In the genomic region with DNA sequence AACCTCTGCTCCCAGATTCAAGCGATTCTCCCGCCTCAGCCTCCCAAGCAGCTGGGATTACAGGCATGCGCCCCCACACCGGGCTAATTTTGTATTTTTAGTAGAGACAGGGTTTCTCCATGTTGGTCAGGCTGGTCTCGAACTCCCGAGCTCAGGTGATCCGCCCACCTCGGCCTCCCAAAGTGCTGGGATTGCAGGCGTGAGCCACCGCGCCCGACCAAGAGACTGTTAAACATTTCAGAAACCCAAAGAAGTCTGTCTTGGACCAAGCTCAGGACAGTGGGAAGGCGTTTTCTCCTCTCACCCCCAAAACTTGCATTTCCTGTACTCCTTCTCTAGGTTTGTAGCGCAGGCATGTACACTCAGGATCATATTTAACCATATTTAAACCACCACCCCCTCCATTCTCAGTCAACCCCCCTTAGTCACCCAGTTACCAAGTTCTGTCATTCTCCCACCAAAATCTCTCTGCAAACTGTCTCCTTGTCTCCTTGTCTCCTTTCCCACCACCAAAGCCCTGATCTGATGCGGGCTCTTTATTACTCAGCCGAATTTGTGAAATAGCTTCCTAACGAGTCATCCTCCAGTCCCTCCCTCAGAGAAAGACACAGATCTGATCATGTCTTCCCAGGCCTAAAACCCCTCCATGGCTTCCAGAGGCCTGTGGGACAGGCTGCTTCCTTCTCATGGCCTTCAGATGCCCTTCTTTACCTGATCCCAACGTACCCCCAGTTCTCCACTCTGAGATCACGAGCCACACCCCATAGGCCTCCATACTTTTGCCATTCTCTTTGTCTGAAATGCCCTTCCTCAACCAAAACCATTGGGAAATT, we compare ENCODE assay signal across 11 cellular contexts. TPM values are rescaled to one million over a fixed set of nuclear protein-coding genes. Genes with fewer than 3 reads are reported as not detected.
DNase-seq lines count a peak whose midpoint lies in the region; ATAC-seq, FAIRE-seq and TF ChIP-seq lines count a peak whose summit lies in the region.
"Had no signal": no experiment of that assay in that cellular context is flagged by ENCODE, and none has a peak within 500 bp of the region (broad histone marks: within the 10 kb centered on the region; RNA-seq: fewer than 3 reads in every experiment).

No MANE protein-coding gene starts in this region.

- intact Hi-C loops in IMR-90 (cut with micrococcal nuclease): no loop called here
- intact Hi-C loops in K562 (cut with micrococcal nuclease): loop anchor here (5.0 kb wide), 3 partner anchors 119 to 289 kb away; partner anchors contain the start of gene MDK
- intact Hi-C loops in left lung (cut with DNase I): loop anchor here in 1 of 2 donors (10.0 kb wide), 1 partner anchor 56 kb away; no protein-coding TSS in a partner anchor

- H2AFZ ChIP-seq in IMR-90 (replicated peaks; ENCODE audit: low read length, poor library complexity) (peak overlapping the region; percentile 85), K562 (ENCODE audit: low read depth, low read length) (peak overlapping the region; percentile 95)

- no peaks in the 10 kb centered on the region for H3K9me3 ChIP-seq in IMR-90 (ENCODE audit: control insufficient read depth, insufficient read depth, low read length)
- H3K9me3 ChIP-seq in K562 (replicated peaks; ENCODE audit: control insufficient read depth, insufficient read depth, low read depth, low read length): no peaks in the 10 kb centered on the region
- H3K9me3 ChIP-seq in left lung: no peaks in the 10 kb centered on the region
- H3K9me3 ChIP-seq in T-helper 17 cell (ENCODE audit: control insufficient read depth, low read length, poor library complexity, severe bottlenecking): no peaks in the 10 kb centered on the region
- H3K9me3 ChIP-seq in effector memory CD4-positive, alpha-beta T cell (ENCODE audit: control insufficient read depth, low read length): no peaks in the 10 kb centered on the region
- H3K9me3 ChIP-seq: prostate gland, thoracic aorta had no signal

- H2BK120ac ChIP-seq in IMR-90 (ENCODE audit: low read depth, low read length): peak overlapping the region; percentile 100

- H3K27me3 ChIP-seq in BJ (ENCODE audit: control insufficient read depth, insufficient read depth, low read length): no peaks in the 10 kb centered on the region
- no peaks in the 10 kb centered on the region for H3K27me3 ChIP-seq in IMR-90 (ENCODE audit: control insufficient read depth, insufficient read depth, low read length)
- H3K27me3 ChIP-seq in K562 (ENCODE audit: control insufficient read depth in 2 of 2, insufficient read depth in 2 of 2, low read length in 2 of 2): no peaks in the 10 kb centered on the region
- H3K27me3 ChIP-seq in left lung: no peaks in the 10 kb centered on the region
- H3K27me3 ChIP-seq in effector memory CD4-positive, alpha-beta T cell (replicated peaks; ENCODE audit: control insufficient read depth, insufficient read depth, low read length, poor library complexity, severe bottlenecking): no peaks in the 10 kb centered on the region

- no peak for TF ChIP-seq RAD21 in IMR-90 (IDR thresholded peaks at IDR 0.05; ENCODE audit: low read length)
- TF ChIP-seq RAD21 in K562 (CRISPR knock-in tag; conservative IDR thresholded peaks at IDR 0.05 in 1 of 2, IDR thresholded peaks at IDR 0.05 in 1 of 2): no peak

- H3K9ac ChIP-seq in IMR-90 (ENCODE audit: low read depth, low read length) (peak overlapping the region; percentile 50), K562 (ENCODE audit: insufficient read depth in 1 of 2, low read depth in 2 of 2, low read length in 2 of 2) (peak overlapping the region; percentile 3 to 67; a peak in 3 of 4 replicates)

- TF ChIP-seq POLR2A in IMR-90 (IDR thresholded peaks at IDR 0.05; ENCODE audit: low read depth, low read length) (peak; percentile 60; the same call in 1 of the 2 replicates), K562 (conservative IDR thresholded peaks at IDR 0.05) (peak; percentile 36; the same call in 1 of the 2 replicates)

- peak; percentile 74 for FAIRE-seq in K562 (lab: Jason Lieb, UNC)
- FAIRE-seq: endometrium had no signal

- no peak for TF ChIP-seq EP300 in K562 (IDR thresholded peaks at IDR 0.05; ENCODE audit: low read length)

- CTCF ChIA-PET in BJ (lab: Yijun Ruan, JAX): interaction anchor here (0.7 to 5.7 kb wide), 7 partner anchors 9 to 66 kb away, joined by 3 to 23 read pairs (median 4); partner anchors contain the start of gene CREB3L1
- CTCF ChIA-PET in IMR-90 (lab: Yijun Ruan, JAX): interaction anchor here (1.3 to 1.7 kb wide), 2 partner anchors 9 to 60 kb away, joined by 6 to 8 read pairs; no protein-coding TSS in a partner anchor
- CTCF ChIA-PET in K562 (lab: Yijun Ruan, JAX; ENCODE audit: low intra/inter-chr PET ratio): interaction anchor here (0.6 to 2.0 kb wide), 4 partner anchors 60 to 132 kb away, joined by 3 to 20 read pairs (median 6); no protein-coding TSS in a partner anchor

- H3K4me1 ChIP-seq in IMR-90 (ENCODE audit: control insufficient read depth, insufficient read depth, low read length) (peaks cover 19% of the 10 kb centered on the region), K562 (replicated peaks in 1 of 2; ENCODE audit: control insufficient read depth in 2 of 2, insufficient read depth in 2 of 2, low read length in 2 of 2) (peaks cover 39 to 59% of the 10 kb centered on the region in 2 experiments), left lung (peaks cover 5 to 6% of the 10 kb centered on the region in 2 donors)
- no peaks in the 10 kb centered on the region for H3K4me1 ChIP-seq in effector memory CD4-positive, alpha-beta T cell (ENCODE audit: control insufficient read depth, insufficient read depth, low read length, poor library complexity, severe bottlenecking)
- H3K4me1 ChIP-seq: prostate gland had no signal

- H3K18ac ChIP-seq in IMR-90 (ENCODE audit: low read depth, low read length): peak overlapping the region; percentile 96

- peaks cover 9% of the 10 kb centered on the region for H3K4me1 Mint-ChIP-seq in T-helper 17 cell

- no peak for TF ChIP-seq CTCF in BJ (IDR thresholded peaks at IDR 0.05; ENCODE audit: insufficient read depth, low read depth, low read length)
- TF ChIP-seq CTCF in IMR-90 (conservative IDR thresholded peaks at IDR 0.05; ENCODE audit: low read depth, low read length): no peak
- TF ChIP-seq CTCF in K562 (IDR thresholded peaks at IDR 0.05 in 2 of 3, conservative IDR thresholded peaks at IDR 0.05 in 1 of 3; ENCODE audit: insufficient read depth in 2 of 3, low read depth in 1 of 3, low read length in 3 of 3): no peak
- TF ChIP-seq CTCF in left lung (IDR thresholded peaks at IDR 0.05): no peak

- H3K4me2 ChIP-seq in IMR-90 (ENCODE audit: low read depth, low read length) (peak overlapping the region; percentile 21; the same call in 1 of the 2 replicates), K562 (ENCODE audit: insufficient read depth, low read length) (peak overlapping the region; percentile 26; the same call in 1 of the 2 replicates)

- peak overlapping the region; percentile 92 for H3K56ac ChIP-seq in IMR-90 (ENCODE audit: extremely low read depth, insufficient read depth, low read length)

- H4K5ac ChIP-seq in IMR-90 (ENCODE audit: low read depth, low read length): peak overlapping the region; percentile 97

- peak overlapping the region; percentile 97 for H2AK9ac ChIP-seq in IMR-90 (replicated peaks; ENCODE audit: low read depth, low read length, poor library complexity)

- peak overlapping the region; percentile 100 for H3K23ac ChIP-seq in IMR-90 (ENCODE audit: low read depth, low read length)

- peak; percentile 85 for DNase-seq in BJ (ENCODE audit: low read depth)
- peak; percentile 98 for DNase-seq in IMR-90
- peak; percentile 71 to 74 (median 74) for DNase-seq in K562 (ENCODE audit: extremely low read depth in 1 of 4, low spot score in 3 of 4)
- DNase-seq in left lung: no peak
- no peak for DNase-seq in T-helper 17 cell
- DNase-seq in DMS153 (lab: John Stamatoyannopoulos, UW): no peak
- no peak for DNase-seq in effector memory CD4-positive, alpha-beta T cell

- peaks cover 6% of the 10 kb centered on the region for H3K36me3 Mint-ChIP-seq in T-helper 17 cell (ENCODE audit: low read depth)

- peak overlapping the region; percentile 94 to 100 for H4K8ac ChIP-seq in IMR-90 (ENCODE audit: low read depth in 2 of 2, low read length in 2 of 2)

- in situ Hi-C loops in IMR-90 (cut with MboI; ENCODE audit: low sequenced_read_pairs) (no loop called here), K562 (cut with MboI) (loop anchor here (10.0 kb wide), 1 partner anchor 66 kb away; no protein-coding TSS in a partner anchor)

- dilution Hi-C loops in IMR-90 (cut with HindIII; ENCODE audit: low sequenced_read_pairs, unreplicated experiment): no loop called here

- H2BK5ac ChIP-seq in IMR-90 (ENCODE audit: low read depth, low read length, poor library complexity, severe bottlenecking): peak overlapping the region; percentile 98

- BruUV-seq in IMR-90 (replicated peaks; lab: Mats Ljungman, UMichigan): no TSS peak
- BruUV-seq in K562 (replicated peaks; lab: Mats Ljungman, UMichigan): no TSS peak

- H3K4me3 ChIP-seq in BJ (ENCODE audit: low read depth, low read length) (no peak overlapping the region), IMR-90 (ENCODE audit: insufficient read depth, low read depth, low read length) (no peak overlapping the region), K562 (no peak overlapping the region), left lung (no peak overlapping the region)
- no peak overlapping the region for H3K4me3 ChIP-seq in effector memory CD4-positive, alpha-beta T cell (ENCODE audit: insufficient read depth, low read depth, low read length, poor library complexity, severe bottlenecking)
- H3K4me3 ChIP-seq: prostate gland, thoracic aorta had no signal

- peak overlapping the region; percentile 100 for H3K4ac ChIP-seq in IMR-90 (ENCODE audit: low read depth, low read length)

- H3K27ac ChIP-seq in IMR-90 (ENCODE audit: insufficient read depth, low read length) (peak overlapping the region; percentile 94), K562 (ENCODE audit: extremely low read depth, low read depth, low read length) (peak overlapping the region; percentile 87), left lung (peak overlapping the region in 1 of 2 donors; percentile 33)
- H3K27ac ChIP-seq in effector memory CD4-positive, alpha-beta T cell (ENCODE audit: insufficient read depth, low read length, poor library complexity, severe bottlenecking): no peak overlapping the region
- H3K27ac ChIP-seq: prostate gland had no signal

- peaks cover 19% of the 10 kb centered on the region for H3K27me3 Mint-ChIP-seq in T-helper 17 cell

- H3K9me1 ChIP-seq in IMR-90 (ENCODE audit: insufficient read depth, low read length) (peaks cover 28% of the 10 kb centered on the region), K562 (ENCODE audit: control insufficient read depth, insufficient read depth, low read length) (no peaks in the 10 kb centered on the region)

- H4K20me1 ChIP-seq in IMR-90 (ENCODE audit: insufficient read depth, low read length) (no peaks in the 10 kb centered on the region), K562 (replicated peaks; ENCODE audit: control insufficient read depth, insufficient read depth, low read length) (no peaks in the 10 kb centered on the region)

- peak overlapping the region; percentile 100 for H2BK20ac ChIP-seq in IMR-90 (ENCODE audit: low read depth, low read length)

- no peak overlapping the region for H3K27ac Mint-ChIP-seq in T-helper 17 cell

- peaks cover 9% of the 10 kb centered on the region; the same call in 2 of the 3 replicates for H3K79me2 ChIP-seq in K562 (ENCODE audit: control insufficient read depth, insufficient read depth, low read length)

- peaks cover 3 to 41% of the 10 kb centered on the region in 2 experiments; a peak in 2 of 4 replicates for H3K79me1 ChIP-seq in IMR-90 (ENCODE audit: low read depth in 1 of 2, low read length in 2 of 2)

- POLR2A ChIA-PET in BJ (lab: Charles Lee) (interaction anchor here (0.7 to 1.0 kb wide), 2 partner anchors 22 to 24 kb away, joined by 7 read pairs; no protein-coding TSS in a partner anchor), IMR-90 (lab: Charles Lee; ENCODE audit: unreplicated experiment) (interaction anchor here (0.5 to 1.0 kb wide), 7 partner anchors 29 to 243 kb away, joined by 3 to 4 read pairs (median 3); partner anchors contain the start of gene CREB3L1), K562 (lab: Yijun Ruan, JAX) (interaction anchor here (0.6 to 2.2 kb wide), 7 partner anchors 8 to 89 kb away, joined by 3 to 9 read pairs (median 3); partner anchors contain the start of gene CREB3L1)

- peak overlapping the region; percentile 99 for H3K14ac ChIP-seq in IMR-90 (replicated peaks; ENCODE audit: low read depth, low read length)

- peak overlapping the region; percentile 99 for H2AK5ac ChIP-seq in IMR-90 (ENCODE audit: low read depth, low read length)

- 32% methylated on average over 11 of the region's 19 CpGs; no CpG with 5 or more reads in 1 of the 2 experiments for WGBS in IMR-90 (ENCODE audit: extremely low coverage in 2 of 2, insufficient read length in 1 of 2), 2 experiments
- 46% methylated on average over 13 of the region's 19 CpGs for WGBS in K562 (ENCODE audit: insufficient coverage, low coverage, missing lambda C conversion rate)

- H3K36me3 ChIP-seq in BJ (ENCODE audit: control insufficient read depth, insufficient read depth, low read length) (no peaks in the 10 kb centered on the region), IMR-90 (ENCODE audit: control insufficient read depth, insufficient read depth, low read length) (no peaks in the 10 kb centered on the region), K562 (ENCODE audit: control insufficient read depth, insufficient read depth, low read length) (no peaks in the 10 kb centered on the region; the same call in 2 of the 3 replicates), left lung (no peaks in the 10 kb centered on the region)
- no peaks in the 10 kb centered on the region for H3K36me3 ChIP-seq in effector memory CD4-positive, alpha-beta T cell (ENCODE audit: control insufficient read depth, insufficient read depth, low read length)
- H3K36me3 ChIP-seq: prostate gland, thoracic aorta had no signal

- peak overlapping the region; percentile 99 for H2BK15ac ChIP-seq in IMR-90 (ENCODE audit: low read depth, low read length)

- H3K4me3 Mint-ChIP-seq in T-helper 17 cell: no peak overlapping the region

- ATAC-seq in IMR-90 (ENCODE audit: low read depth): peak; percentile 86
- ATAC-seq in K562: peak; percentile 63
- peak; percentile 57 for ATAC-seq in left lung
- ATAC-seq in T-helper 17 cell: no peak
- no peak for ATAC-seq in HG03457 (IDR thresholded peaks at IDR 0.05; ENCODE audit: unreplicated experiment)

- peak overlapping the region; percentile 100 for H4K91ac ChIP-seq in IMR-90 (ENCODE audit: insufficient read depth, low read depth, low read length)

RNA-seq across cellular contexts. Expression of gene CREB3L1, which starts 29.0 kb away (rescaled TPM):
- polyA plus RNA-seq in BJ (2011; rRNA removed) (21.5 and 39.4 TPM in 2 replicates), IMR-90 (2012; rRNA removed) (76.9 and 82.3 TPM in 2 replicates), K562 (2011; rRNA removed) (1.3 and 3.0 TPM in 2 replicates), K562 (2014; fragmentation: Illumina TruSeq; extraction: Trizol) (16.2 and 20.5 TPM in 2 replicates), K562 (2014; fragmentation: Nextera tagmentation; extraction: Ambion mirVana) (1 to 10 TPM; 1.2 to 1.4 TPM), K562 (2014; rRNA removed) (4.9 and 5.3 TPM in 2 replicates)
- 55.4 and 125 TPM in 2 replicates for polyA minus RNA-seq in BJ (2011; rRNA and poly(A)+ RNA removed)
- total RNA-seq in IMR-90 (2012; rRNA removed) (8.1 and 10.0 TPM in 2 replicates), K562 (2014; rRNA removed) (4.1 and 7.1 TPM in 2 replicates), K562 (2014; rRNA removed; fragmentation: Illumina TruSeq; extraction: Trizol) (3.7 and 5.2 TPM in 2 replicates), K562 (2015; rRNA removed; fragmentation: Illumina TruSeq; extraction: Trizol) (2.4 and 5.5 TPM in 2 replicates), K562 (2021) (24.9 and 27.6 TPM in 2 replicates), left lung (10 to 100 TPM; 40.5 to 59.3 TPM), T-helper 17 cell (not detected)
- 85.0 and 112 TPM in 2 replicates for polyA plus RNA-seq in IMR-90 (2012; cell fraction: cytosol; rRNA removed)
- polyA plus RNA-seq in IMR-90 (2012; cell fraction: nucleus; rRNA removed; ENCODE audit: low replicate concordance): 50.1 and 52.2 TPM in 2 replicates
- total RNA-seq in K562 (2011; cell fraction: chromatin; rRNA removed; ENCODE audit: low replicate concordance): 19.2 and 27.7 TPM in 2 replicates
- total RNA-seq in K562 (2011; cell fraction: nucleolus; rRNA removed): 19.9 and 20.2 TPM in 2 replicates
- 24.8 and 32.7 TPM in 2 replicates for total RNA-seq in K562 (2011; cell fraction: nucleoplasm; rRNA removed)
- polyA plus RNA-seq in K562 (2011; cell fraction: cytosol; rRNA removed): 2.3 and 2.9 TPM in 2 replicates
- 4.5 and 7.2 TPM in 2 replicates for polyA plus RNA-seq in K562 (2011; cell fraction: nucleus; rRNA removed)
- 17.1 and 21.9 TPM in 2 replicates for polyA plus RNA-seq in K562 (2012)
- polyA minus RNA-seq in K562 (2011; rRNA and poly(A)+ RNA removed): 4.1 and 4.8 TPM in 2 replicates
- polyA minus RNA-seq in K562 (2011; cell fraction: cytosol; rRNA and poly(A)+ RNA removed): 15.2 and 25.1 TPM in 2 replicates
- 3.4 and 5.2 TPM in 2 replicates for polyA minus RNA-seq in K562 (2011; cell fraction: nucleus; rRNA and poly(A)+ RNA removed)

Comparison
In these comparisons a context has a peak if more than half of its experiments do, and no peak if none do; other contexts are left out.
1. DNase-seq: peak in BJ (single experiment), IMR-90 (single experiment) and K562 (4 of 4); none in left lung (0 of 2), T-helper 17 cell (0 of 3), DMS153 (single experiment) and effector memory CD4-positive, alpha-beta T cell (0 of 3).
2. ATAC-seq: peak in IMR-90 (single experiment), K562 (single experiment) and left lung (single experiment); none in T-helper 17 cell (single experiment) and HG03457 (single experiment).